Comparison of ENCODE assay signal across 18 cellular contexts in genomic region chr6:137755284-137755683, GRCh38.
DNase-seq lines count a peak whose midpoint lies in the region; ATAC-seq, FAIRE-seq and TF ChIP-seq lines count a peak whose summit lies in the region.
"Had no signal": no experiment of that assay in that cellular context is flagged by ENCODE, and none has a peak within 500 bp of the region (broad histone marks: within the 10 kb centered on the region; RNA-seq: fewer than 3 reads in every experiment).

No MANE protein-coding gene starts in this region.

- peak overlapping the region; percentile 39 for H3K4me2 ChIP-seq in GM12878 (ENCODE audit: control insufficient read depth, insufficient read depth)
- H3K4me2 ChIP-seq: GM23338 had no signal

- H3K4me1 ChIP-seq in GM12878 (ENCODE audit: control insufficient read depth, insufficient read depth, low read length): peaks cover 42% of the 10 kb centered on the region
- H3K4me1 ChIP-seq: BE2C had no signal

- intact Hi-C loops in GM12878 (cut with micrococcal nuclease; ENCODE audit: unreplicated experiment): no loop called here

- H3K9me3 ChIP-seq in GM12878 (replicated peaks; ENCODE audit: control insufficient read depth, insufficient read depth, low read length): no peaks in the 10 kb centered on the region; the same call in 2 of the 3 replicates
- H3K9me3 ChIP-seq: BE2C had no signal

- H3K9me3 Mint-ChIP-seq in T-helper 1 cell treated with Interleukin-12 subunit alpha and Interleukin-12 subunit beta and Interleukin-4 antibody, amounts not matched to agents 30 μg/mL and 1 μg/mL, for 36 hours: no peaks in the 10 kb centered on the region
- H3K9me3 Mint-ChIP-seq in stimulated activated naive B cell treated with anti-CD40 and anti-IgM and Interleukin-4, amounts not matched to agents 10 μg/mL and 1 μg/mL and 100 μg/mL, for 72 hours: peaks cover 5 to 6% of the 10 kb centered on the region in 2 donors
- H3K9me3 Mint-ChIP-seq: GM23338 had no signal

- no peak for TF ChIP-seq RAD21 in GM12878 (IDR thresholded peaks at IDR 0.05; ENCODE audit: insufficient read depth, low read depth, low read length)

- no peaks in the 10 kb centered on the region for H4K20me1 ChIP-seq in GM12878 (ENCODE audit: control insufficient read depth, insufficient read depth)

- 78% methylated on average over 2 of the region's 2 CpGs for WGBS in GM12878 (ENCODE audit: insufficient coverage, insufficient replicate concordance, low lambda C conversion rate, missing lambda C conversion rate)

- H3K9ac ChIP-seq in GM12878 (ENCODE audit: control insufficient read depth, insufficient read depth, low read length): no peak overlapping the region

- no peaks in the 10 kb centered on the region for H3K27me3 ChIP-seq in GM12878 (replicated peaks in 1 of 2; ENCODE audit: control insufficient read depth in 2 of 2, insufficient read depth in 2 of 2, low read length in 1 of 2)
- H3K27me3 ChIP-seq: BE2C had no signal

- CTCF ChIA-PET in GM12878 (lab: Yijun Ruan, JAX): interaction anchor here (0.9 to 2.5 kb wide), 8 partner anchors 10 to 44 kb away, joined by 3 to 9 read pairs (median 3); no protein-coding TSS in a partner anchor

- H3K27ac ChIP-seq in GM12878 (ENCODE audit: control insufficient read depth, insufficient read depth) (peak overlapping the region; percentile 59; the same call in 1 of the 2 replicates), substantia nigra (ENCODE audit: low read depth, low read length, poor library complexity, severe bottlenecking) (no peak overlapping the region)

- H3K4me3 ChIP-seq in GM12878: no peak overlapping the region
- H3K4me3 ChIP-seq: GM23338 had no signal

- no peak overlapping the region for H3K4me3 Mint-ChIP-seq in T-helper 1 cell treated with Interleukin-12 subunit alpha and Interleukin-12 subunit beta and Interleukin-4 antibody, amounts not matched to agents 30 μg/mL and 1 μg/mL, for 36 hours
- no peak overlapping the region for H3K4me3 Mint-ChIP-seq in stimulated activated naive B cell treated with anti-CD40 and anti-IgM and Interleukin-4, amounts not matched to agents 10 μg/mL and 1 μg/mL and 100 μg/mL, for 72 hours
- H3K4me3 Mint-ChIP-seq: GM23338 had no signal

- H3K36me3 ChIP-seq in GM12878 (ENCODE audit: control insufficient read depth in 2 of 2, insufficient read depth in 2 of 2, low read length in 1 of 2): no peaks in the 10 kb centered on the region
- H3K36me3 ChIP-seq: BE2C had no signal

- RAD21 ChIA-PET in GM12878 (lab: Charles Lee; ENCODE audit: unreplicated experiment): interaction anchor here (1.0 to 2.4 kb wide), 13 partner anchors 10 to 112 kb away, joined by 3 to 7 read pairs (median 4); partner anchors contain the start of gene TNFAIP3

- no peak for FAIRE-seq in GM12878 (lab: Jason Lieb, UNC)
- FAIRE-seq: D721Med had no signal

- TF ChIP-seq POLR2A in GM12878 (IDR thresholded peaks at IDR 0.05; ENCODE audit: low read depth, low read length): no peak

- in situ Hi-C loops in GM12878 (cut with MboI): no loop called here

- DNase-seq in T-helper 1 cell: no peak
- DNase-seq in MV-4-11 (lab: John Stamatoyannopoulos, UW): peak; percentile 18
- DNase-seq in GM12878 (ENCODE audit: low read depth, low spot score): no peak
- DNase-seq in stimulated activated naive B cell treated with anti-CD40 and anti-IgM and Interleukin-4, amounts not matched to agents 10 μg/mL and 1 μg/mL and 100 μg/mL, for 72 hours: no peak
- no peak for DNase-seq in substantia nigra (lab: John Stamatoyannopoulos, UW)
- no peak for DNase-seq in CD1c-positive myeloid dendritic cell (ENCODE audit: extremely low spot score)
- DNase-seq: 8988T, BE2C, DMS79 treated with DMSO at 0.1 percent for 48 hours, HCEC 1CT, NCI-H187, NCI-H2107, NCI-H510A, NCI-H774 had no signal

- no peak for ATAC-seq in GM12878
- no peak for ATAC-seq in stimulated activated naive B cell treated with anti-CD40 and anti-IgM and Interleukin-4, amounts not matched to agents 10 μg/mL and 1 μg/mL and 100 μg/mL, for 72 hours (replicated peaks)
- no peak for ATAC-seq in HG02981 (IDR thresholded peaks at IDR 0.05; ENCODE audit: unreplicated experiment)
- ATAC-seq: GM23338 had no signal

- peaks cover 10% of the 10 kb centered on the region for H3K27me3 Mint-ChIP-seq in T-helper 1 cell treated with Interleukin-12 subunit alpha and Interleukin-12 subunit beta and Interleukin-4 antibody, amounts not matched to agents 30 μg/mL and 1 μg/mL, for 36 hours (ENCODE audit: low read depth)
- no peaks in the 10 kb centered on the region for H3K27me3 Mint-ChIP-seq in stimulated activated naive B cell treated with anti-CD40 and anti-IgM and Interleukin-4, amounts not matched to agents 10 μg/mL and 1 μg/mL and 100 μg/mL, for 72 hours

- TF ChIP-seq CTCF in GM12878 (IDR thresholded peaks at IDR 0.05 in 2 of 3, conservative IDR thresholded peaks at IDR 0.05 in 1 of 3; ENCODE audit: control insufficient read depth in 2 of 3, extremely low read depth in 1 of 3, insufficient read depth in 1 of 3, low read depth in 3 of 3, low read length in 3 of 3): no peak

- H3K36me3 Mint-ChIP-seq in T-helper 1 cell treated with Interleukin-12 subunit alpha and Interleukin-12 subunit beta and Interleukin-4 antibody, amounts not matched to agents 30 μg/mL and 1 μg/mL, for 36 hours (ENCODE audit: low read depth): peaks cover 5% of the 10 kb centered on the region
- H3K36me3 Mint-ChIP-seq in stimulated activated naive B cell treated with anti-CD40 and anti-IgM and Interleukin-4, amounts not matched to agents 10 μg/mL and 1 μg/mL and 100 μg/mL, for 72 hours: peaks cover 3 to 6% of the 10 kb centered on the region in 2 donors

- no peaks in the 10 kb centered on the region for H3K79me2 ChIP-seq in GM12878 (ENCODE audit: control insufficient read depth, insufficient read depth, low read length)

- TF ChIP-seq EP300 in GM12878 (IDR thresholded peaks at IDR 0.05; ENCODE audit: borderline replicate concordance in 1 of 2, control insufficient read depth in 1 of 2, low read depth in 2 of 2, low read length in 2 of 2): no peak

- peaks cover 17% of the 10 kb centered on the region for H3K4me1 Mint-ChIP-seq in T-helper 1 cell treated with Interleukin-12 subunit alpha and Interleukin-12 subunit beta and Interleukin-4 antibody, amounts not matched to agents 30 μg/mL and 1 μg/mL, for 36 hours (ENCODE audit: low read depth)
- H3K4me1 Mint-ChIP-seq in stimulated activated naive B cell treated with anti-CD40 and anti-IgM and Interleukin-4, amounts not matched to agents 10 μg/mL and 1 μg/mL and 100 μg/mL, for 72 hours: peaks cover 33 to 56% of the 10 kb centered on the region in 2 donors
- H3K4me1 Mint-ChIP-seq: GM23338 had no signal

- SMC1A ChIA-PET in GM12878 (lab: Charles Lee; ENCODE audit: uncharacterized antibody, unreplicated experiment): interaction anchor here (0.7 to 6.0 kb wide), 19 partner anchors 8 to 184 kb away, joined by 3 to 55 read pairs (median 4); no protein-coding TSS in a partner anchor

- POLR2A ChIA-PET in GM12878 (lab: Charles Lee): interaction anchor here (0.6 to 4.2 kb wide), 5 partner anchors 8 to 37 kb away, joined by 3 to 16 read pairs (median 4); no protein-coding TSS in a partner anchor

- H2AFZ ChIP-seq in GM12878 (ENCODE audit: control insufficient read depth, low read depth, low read length): no peak overlapping the region
- H2AFZ ChIP-seq: GM23338 had no signal

- BruUV-seq in GM12878 (replicated peaks; lab: Mats Ljungman, UMichigan): no TSS peak

- H3K27ac Mint-ChIP-seq in T-helper 1 cell treated with Interleukin-12 subunit alpha and Interleukin-12 subunit beta and Interleukin-4 antibody, amounts not matched to agents 30 μg/mL and 1 μg/mL, for 36 hours: peak overlapping the region; percentile 7
- peak overlapping the region; percentile 89 for H3K27ac Mint-ChIP-seq in stimulated activated naive B cell treated with anti-CD40 and anti-IgM and Interleukin-4, amounts not matched to agents 10 μg/mL and 1 μg/mL and 100 μg/mL, for 72 hours
- H3K27ac Mint-ChIP-seq: GM23338 had no signal

TF ChIP-seq in GM12878, 131 proteins besides CTCF, POLR2A, EP300 and RAD21 (continues in another document):
- TF ChIP-seq E4F1 (IDR thresholded peaks at IDR 0.05; ENCODE audit: borderline replicate concordance, partially characterized antibody) (no peak), ATF2 (IDR thresholded peaks at IDR 0.05; ENCODE audit: low read length) (no peak), BCL11A (IDR thresholded peaks at IDR 0.05; ENCODE audit: low read depth, low read length) (no peak), YY1 (IDR thresholded peaks at IDR 0.05; ENCODE audit: low read depth, low read length) (no peak), HCFC1 (IDR thresholded peaks at IDR 0.05; ENCODE audit: low read length) (no peak), NR2C1 (IDR thresholded peaks at IDR 0.05) (no peak), ZNF622 (IDR thresholded peaks at IDR 0.05) (no peak), TCF12 (IDR thresholded peaks at IDR 0.05; ENCODE audit: low read depth, low read length) (no peak), ATF7 (IDR thresholded peaks at IDR 0.05; ENCODE audit: low read depth) (no peak), NRF1 (conservative IDR thresholded peaks at IDR 0.05; ENCODE audit: low read depth, low read length) (no peak)
